22 cellular contexts compared by ENCODE assay signal in the genomic region with DNA sequence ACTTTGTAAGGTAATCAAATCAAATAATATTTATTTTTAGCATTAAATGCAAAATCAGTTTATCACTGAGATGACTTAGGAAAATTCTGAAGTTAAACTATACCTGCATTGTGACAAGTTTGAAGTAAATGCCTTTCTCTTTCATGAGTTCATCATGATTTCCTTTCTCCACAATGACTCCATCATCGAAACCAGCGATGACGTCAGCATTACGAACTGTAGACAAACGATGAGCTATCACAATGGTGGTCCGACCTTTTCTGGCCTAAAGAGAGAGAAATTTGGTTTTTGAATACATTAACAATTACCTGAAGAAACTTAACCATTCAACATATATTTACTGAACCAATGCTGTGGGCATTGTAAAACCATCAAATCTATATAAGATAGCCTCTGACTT. TPM values are rescaled to one million over a fixed set of nuclear protein-coding genes. Genes with fewer than 3 reads are reported as not detected.
DNase-seq lines count a peak whose midpoint lies in the region; ATAC-seq, FAIRE-seq and TF ChIP-seq lines count a peak whose summit lies in the region.
"Had no signal": no experiment of that assay in that cellular context is flagged by ENCODE, and none has a peak within 500 bp of the region (broad histone marks: within the 10 kb centered on the region; RNA-seq: fewer than 3 reads in every experiment).

No MANE protein-coding gene starts in this region.

- CTCF ChIA-PET in HepG2 (lab: Yijun Ruan, JAX; ENCODE audit: low intra/inter-chr PET ratio, low total read pairs) (no interaction called here), K562 (lab: Yijun Ruan, JAX; ENCODE audit: low intra/inter-chr PET ratio) (no interaction called here)

- no peaks in the 10 kb centered on the region for H3K27me3 Mint-ChIP-seq in activated naive CD8-positive, alpha-beta T cell treated with anti-CD3 and anti-CD28 coated beads, Interleukin-2, amount 50 U/mL, for 24 hours
- H3K27me3 Mint-ChIP-seq: CD4-positive, CD25-positive, alpha-beta regulatory T cell; CD8-positive, alpha-beta memory T cell had no signal

- 96% methylated on average over 6 of the region's 6 CpGs for WGBS in HepG2 (ENCODE audit: low lambda C conversion rate)
- 93% methylated on average over 6 of the region's 6 CpGs for WGBS in right lobe of liver (ENCODE audit: insufficient coverage, low coverage, low lambda C conversion rate, missing lambda C conversion rate)
- 2% methylated on average over 6 of the region's 6 CpGs for WGBS in K562 (ENCODE audit: insufficient coverage, low coverage, missing lambda C conversion rate)

- H3K79me2 ChIP-seq in HepG2 (ENCODE audit: insufficient read depth, low read length) (no peaks in the 10 kb centered on the region), K562 (ENCODE audit: control insufficient read depth, insufficient read depth, low read length) (no peaks in the 10 kb centered on the region)

- FAIRE-seq in HepG2 (lab: Jason Lieb, UNC), result no peak
- no peak for FAIRE-seq in K562 (lab: Jason Lieb, UNC)
- FAIRE-seq: A204.1, G401.6, GM12891, GM19239 had no signal

- H3K36me3 ChIP-seq in HepG2 (replicated peaks in 1 of 2; ENCODE audit: control insufficient read depth in 1 of 2, insufficient read depth in 2 of 2, low read length in 2 of 2) (peaks cover 1 to 30% of the 10 kb centered on the region in 2 experiments; a peak in 4 of 5 replicates), right lobe of liver (peaks cover 0 to 38% (median 4%) of the 10 kb centered on the region in 4 donors), K562 (ENCODE audit: control insufficient read depth, insufficient read depth, low read length) (no peaks in the 10 kb centered on the region), right atrium auricular region (no peaks in the 10 kb centered on the region)
- H3K36me3 ChIP-seq: BLaER1 had no signal

- H2AFZ ChIP-seq in HepG2 (ENCODE audit: low read length) (no peak overlapping the region), K562 (ENCODE audit: low read depth, low read length) (no peak overlapping the region)

- in situ Hi-C loops in HepG2 (cut with HindIII; ENCODE audit: extremely low pct_ligation_motif_present, low pct_unique_long_range_greater_than_20kb) (no loop called here), K562 (cut with MboI) (no loop called here)

- H3K9me1 ChIP-seq in K562 (ENCODE audit: control insufficient read depth, insufficient read depth, low read length), result no peaks in the 10 kb centered on the region

- intact Hi-C loops in HepG2 (cut with micrococcal nuclease; ENCODE audit: unreplicated experiment), result no loop called here
- intact Hi-C loops in right lobe of liver (cut with DNase I), result no loop called here
- intact Hi-C loops in K562 (cut with micrococcal nuclease), result no loop called here

- TF ChIP-seq RAD21 in HepG2 (CRISPR knock-in tag; IDR thresholded peaks at IDR 0.05) (no peak), K562 (CRISPR knock-in tag; conservative IDR thresholded peaks at IDR 0.05 in 1 of 2, IDR thresholded peaks at IDR 0.05 in 1 of 2) (no peak)

- no peaks in the 10 kb centered on the region for H3K9me3 Mint-ChIP-seq in activated naive CD8-positive, alpha-beta T cell treated with anti-CD3 and anti-CD28 coated beads, Interleukin-2, amount 50 U/mL, for 24 hours
- H3K9me3 Mint-ChIP-seq: CD4-positive, alpha-beta memory T cell; CD4-positive, CD25-positive, alpha-beta regulatory T cell had no signal

- no peak for TF ChIP-seq CTCF in HepG2 (CRISPR knock-in tag; IDR thresholded peaks at IDR 0.05)
- TF ChIP-seq CTCF in right lobe of liver (IDR thresholded peaks at IDR 0.05), result no peak
- no peak for TF ChIP-seq CTCF in K562 (IDR thresholded peaks at IDR 0.05 in 2 of 3, conservative IDR thresholded peaks at IDR 0.05 in 1 of 3; ENCODE audit: insufficient read depth in 2 of 3, low read depth in 1 of 3, low read length in 3 of 3)
- no peak for TF ChIP-seq CTCF in right atrium auricular region (IDR thresholded peaks at IDR 0.05)

- H3K27ac ChIP-seq in HepG2 (ENCODE audit: extremely low read length, insufficient read depth, low read length) (no peak overlapping the region), right lobe of liver (no peak overlapping the region), K562 (ENCODE audit: extremely low read depth, low read depth, low read length) (no peak overlapping the region), right atrium auricular region (no peak overlapping the region)
- H3K27ac ChIP-seq: BLaER1 had no signal

- H3K9me3 ChIP-seq in HepG2 (ENCODE audit: low read length) (no peaks in the 10 kb centered on the region), right lobe of liver (no peaks in the 10 kb centered on the region), K562 (replicated peaks; ENCODE audit: control insufficient read depth, insufficient read depth, low read depth, low read length) (no peaks in the 10 kb centered on the region), right atrium auricular region (no peaks in the 10 kb centered on the region)
- H3K9me3 ChIP-seq: BE2C, BLaER1 had no signal

- H3K4me3 Mint-ChIP-seq in activated naive CD8-positive, alpha-beta T cell treated with anti-CD3 and anti-CD28 coated beads, Interleukin-2, amount 50 U/mL, for 24 hours, result no peak overlapping the region
- H3K4me3 Mint-ChIP-seq: CD14-positive monocyte; CD4-positive, alpha-beta memory T cell; CD4-positive, CD25-positive, alpha-beta regulatory T cell; CD8-positive, alpha-beta memory T cell had no signal

- H3K27ac Mint-ChIP-seq in activated naive CD8-positive, alpha-beta T cell treated with anti-CD3 and anti-CD28 coated beads, Interleukin-2, amount 50 U/mL, for 24 hours, result no peak overlapping the region
- H3K27ac Mint-ChIP-seq: CD14-positive monocyte; CD4-positive, alpha-beta memory T cell; CD4-positive, CD25-positive, alpha-beta regulatory T cell; CD8-positive, alpha-beta memory T cell had no signal

- H3K4me2 ChIP-seq in HepG2 (ENCODE audit: low read depth, low read length) (no peak overlapping the region), K562 (ENCODE audit: insufficient read depth, low read length) (no peak overlapping the region)
- H3K4me2 ChIP-seq: BLaER1 had no signal

- H3K27me3 ChIP-seq in HepG2 (ENCODE audit: control insufficient read depth in 1 of 2, insufficient read depth in 2 of 2, low read length in 2 of 2) (no peaks in the 10 kb centered on the region), right lobe of liver (no peaks in the 10 kb centered on the region), K562 (ENCODE audit: control insufficient read depth in 2 of 2, insufficient read depth in 2 of 2, low read length in 2 of 2) (no peaks in the 10 kb centered on the region), right atrium auricular region (no peaks in the 10 kb centered on the region)
- H3K27me3 ChIP-seq: BE2C, BLaER1 had no signal

- ATAC-seq in HepG2, result no peak
- no peak for ATAC-seq in right lobe of liver
- ATAC-seq in K562, result no peak
- ATAC-seq in activated naive CD8-positive, alpha-beta T cell treated with anti-CD3 and anti-CD28 coated beads, Interleukin-2, amount 50 U/mL, for 24 hours, result no peak

- POLR2A ChIA-PET in HepG2 (lab: Yijun Ruan, JAX) (no interaction called here), K562 (lab: Yijun Ruan, JAX) (interaction anchor here (0.6 kb wide), 1 partner anchor 564 kb away, joined by 3 read pairs; no protein-coding TSS in a partner anchor)

- no peak overlapping the region for H3K4me3 ChIP-seq in HepG2 (replicated peaks in 1 of 3; ENCODE audit: insufficient read depth in 1 of 3, low read depth in 2 of 3, low read length in 3 of 3)
- no peak overlapping the region for H3K4me3 ChIP-seq in right lobe of liver
- no peak overlapping the region for H3K4me3 ChIP-seq in K562
- H3K4me3 ChIP-seq in right atrium auricular region, result no peak overlapping the region
- H3K4me3 ChIP-seq: BLaER1 had no signal

- no TSS peak for BruUV-seq in HepG2 (replicated peaks; lab: Mats Ljungman, UMichigan)
- BruUV-seq in K562 (replicated peaks; lab: Mats Ljungman, UMichigan), result no TSS peak

- peaks cover 19% of the 10 kb centered on the region for H3K4me1 ChIP-seq in HepG2 (ENCODE audit: insufficient read depth, low read length)
- H3K4me1 ChIP-seq in right lobe of liver, result no peaks in the 10 kb centered on the region
- no peaks in the 10 kb centered on the region for H3K4me1 ChIP-seq in K562 (replicated peaks in 1 of 2; ENCODE audit: control insufficient read depth in 2 of 2, insufficient read depth in 2 of 2, low read length in 2 of 2)
- H3K4me1 ChIP-seq in right atrium auricular region, result no peaks in the 10 kb centered on the region
- H3K4me1 ChIP-seq: BE2C, BLaER1 had no signal

- DNase-seq in HepG2 (ENCODE audit: low spot score), result no peak
- DNase-seq in right lobe of liver, result no peak
- DNase-seq in K562 (ENCODE audit: extremely low read depth in 1 of 4, low spot score in 3 of 4), result no peak
- DNase-seq in activated naive CD8-positive, alpha-beta T cell treated with anti-CD3 and anti-CD28 coated beads, Interleukin-2, amount 50 U/mL, for 24 hours, result no peak
- DNase-seq in right atrium auricular region (ENCODE audit: low spot score), result no peak
- DNase-seq: 8988T; ACHN; BE2C; C1 segment of cervical spinal cord; CD4-positive, alpha-beta memory T cell; CD4-positive, CD25-positive, alpha-beta regulatory T cell; CD8-positive, alpha-beta memory T cell; COR-L47; DMS79 treated with DMSO at 0.1 percent for 48 hours; GF-D8 had no signal

- TF ChIP-seq POLR2A in HepG2 (IDR thresholded peaks at IDR 0.05; ENCODE audit: insufficient read depth in 1 of 2, low read depth in 2 of 2, low read length in 2 of 2) (no peak), right lobe of liver (IDR thresholded peaks at IDR 0.05) (no peak), K562 (conservative IDR thresholded peaks at IDR 0.05) (no peak)

- TF ChIP-seq EP300 in HepG2 (IDR thresholded peaks at IDR 0.05; ENCODE audit: low read depth in 2 of 2, low read length in 2 of 2) (no peak), HepG2 (CRISPR knock-in tag; IDR thresholded peaks at IDR 0.05; ENCODE audit: borderline replicate concordance) (no peak), K562 (IDR thresholded peaks at IDR 0.05; ENCODE audit: low read length) (no peak)

- H3K4me1 Mint-ChIP-seq in activated naive CD8-positive, alpha-beta T cell treated with anti-CD3 and anti-CD28 coated beads, Interleukin-2, amount 50 U/mL, for 24 hours, result peaks cover 2% of the 10 kb centered on the region
- H3K4me1 Mint-ChIP-seq: CD14-positive monocyte; CD4-positive, alpha-beta memory T cell; CD4-positive, CD25-positive, alpha-beta regulatory T cell; CD8-positive, alpha-beta memory T cell had no signal

- peaks cover 13% of the 10 kb centered on the region for H3K36me3 Mint-ChIP-seq in activated naive CD8-positive, alpha-beta T cell treated with anti-CD3 and anti-CD28 coated beads, Interleukin-2, amount 50 U/mL, for 24 hours (ENCODE audit: low read depth)
- H3K36me3 Mint-ChIP-seq: CD14-positive monocyte; CD4-positive, CD25-positive, alpha-beta regulatory T cell had no signal

- no peaks in the 10 kb centered on the region for H4K20me1 ChIP-seq in HepG2 (ENCODE audit: insufficient read depth, low read length)
- no peaks in the 10 kb centered on the region for H4K20me1 ChIP-seq in K562 (replicated peaks; ENCODE audit: control insufficient read depth, insufficient read depth, low read length)
- H4K20me1 ChIP-seq: BLaER1 had no signal

- H3K9ac ChIP-seq in HepG2 (ENCODE audit: insufficient read depth, low read depth, low read length) (no peak overlapping the region), K562 (ENCODE audit: insufficient read depth in 1 of 2, low read depth in 2 of 2, low read length in 2 of 2) (no peak overlapping the region)
- H3K9ac ChIP-seq: BLaER1 had no signal

RNA-seq across cellular contexts. Expression of a gene that starts 54.9 kb away (rescaled TPM):
- total RNA-seq in HepG2 (2016; rRNA removed; fragmentation: Illumina TruSeq; extraction: Trizol) (25.9 and 42.8 TPM in 2 replicates), right lobe of liver (10 to 100 TPM; 29.4 to 68.5 (median 51.0) TPM), K562 (2014; rRNA removed) (0.53 and 0.73 TPM in 2 replicates), K562 (2014; rRNA removed; fragmentation: Illumina TruSeq; extraction: Trizol) (0.48 and 0.55 TPM in 2 replicates), K562 (2015; rRNA removed; fragmentation: Illumina TruSeq; extraction: Trizol) (0.23 and 0.25 TPM in 2 replicates), K562 (2021) (0.86 and 0.89 TPM in 2 replicates), right atrium auricular region (1 to 10 TPM; 1.5 to 3.0 TPM)
- 5.0 and 6.3 TPM in 2 replicates for total RNA-seq in HepG2 (2016; cell fraction: cytosol; rRNA removed; fragmentation: Illumina TruSeq; extraction: Trizol; ENCODE audit: low read depth)
- 22.6 and 44.1 TPM in 2 replicates for total RNA-seq in HepG2 (2016; cell fraction: insoluble cytoplasmic fraction; rRNA removed; fragmentation: Illumina TruSeq; extraction: Trizol)
- 7.6 and 7.9 TPM in 2 replicates for total RNA-seq in HepG2 (2016; cell fraction: membrane; rRNA removed; fragmentation: Illumina TruSeq; extraction: Trizol)
- 42.9 and 51.8 TPM in 2 replicates for total RNA-seq in HepG2 (2016; cell fraction: nucleus; rRNA removed; fragmentation: Illumina TruSeq; extraction: Trizol)
- polyA plus RNA-seq in HepG2 (2011; rRNA removed) (52.6 and 79.9 TPM in 2 replicates), K562 (2011; rRNA removed) (0.15 and 0.63 TPM in 2 replicates), K562 (2014; fragmentation: Illumina TruSeq; extraction: Trizol) (0.51 and 0.52 TPM in 2 replicates), K562 (2014; fragmentation: Nextera tagmentation; extraction: Ambion mirVana) (under 1 TPM; 0.03 to 0.31 TPM), K562 (2014; rRNA removed) (0.38 TPM in 2 replicates)
- 47.0 and 67.2 TPM in 2 replicates for polyA plus RNA-seq in HepG2 (2011; cell fraction: cytosol; rRNA removed)
- 47.8 and 75.8 TPM in 2 replicates for polyA plus RNA-seq in HepG2 (2011; cell fraction: nucleus; rRNA removed)
- 21.6 and 34.5 TPM in 2 replicates for polyA plus RNA-seq in HepG2 (2012)
- 2.7 and 3.2 TPM in 2 replicates for polyA plus RNA-seq in HepG2 (2016; cell fraction: cytosol; fragmentation: Illumina TruSeq; extraction: Trizol; ENCODE audit: low read depth)
- 16.4 and 17.9 TPM in 2 replicates for polyA plus RNA-seq in HepG2 (2016; cell fraction: insoluble cytoplasmic fraction; fragmentation: Illumina TruSeq; extraction: Trizol; ENCODE audit: low read depth)
- 4.7 and 5.0 TPM in 2 replicates for polyA plus RNA-seq in HepG2 (2016; cell fraction: membrane; fragmentation: Illumina TruSeq; extraction: Trizol; ENCODE audit: low read depth)
- polyA plus RNA-seq in HepG2 (2016; cell fraction: nucleus; fragmentation: Illumina TruSeq; extraction: Trizol; ENCODE audit: insufficient read depth, low read depth), result 44.6 and 47.8 TPM in 2 replicates
- 64.0 TPM in 1 of 2 replicates, not detected in the other for polyA minus RNA-seq in HepG2 (2011; rRNA and poly(A)+ RNA removed; ENCODE audit: low replicate concordance)
- polyA minus RNA-seq in HepG2 (2011; cell fraction: cytosol; rRNA and poly(A)+ RNA removed), result 34.7 and 55.1 TPM in 2 replicates
- polyA minus RNA-seq in HepG2 (2011; cell fraction: nucleus; rRNA and poly(A)+ RNA removed), result 53.6 and 84.8 TPM in 2 replicates
- total RNA-seq in K562 (2011; cell fraction: chromatin; rRNA removed; ENCODE audit: low replicate concordance), result 1.6 and 2.1 TPM in 2 replicates
- 1.0 and 1.3 TPM in 2 replicates for total RNA-seq in K562 (2011; cell fraction: nucleolus; rRNA removed)
- 1.5 and 2.3 TPM in 2 replicates for total RNA-seq in K562 (2011; cell fraction: nucleoplasm; rRNA removed)
- polyA plus RNA-seq in K562 (2011; cell fraction: cytosol; rRNA removed), result 0.10 and 0.55 TPM in 2 replicates
- 0.08 and 0.88 TPM in 2 replicates for polyA plus RNA-seq in K562 (2011; cell fraction: nucleus; rRNA removed)
- 0.56 and 1.4 TPM in 2 replicates for polyA plus RNA-seq in K562 (2012)
- polyA minus RNA-seq in K562 (2011; rRNA and poly(A)+ RNA removed), result 0.18 and 1.5 TPM in 2 replicates
- polyA minus RNA-seq in K562 (2011; cell fraction: cytosol; rRNA and poly(A)+ RNA removed), result 0.67 TPM in 1 of 2 replicates, not detected in the other
- 0.11 and 0.54 TPM in 2 replicates for polyA minus RNA-seq in K562 (2011; cell fraction: nucleus; rRNA and poly(A)+ RNA removed)
- total RNA-seq: A673 had no signal
